ENCODE assay signal across 13 cellular contexts in the genomic region with DNA sequence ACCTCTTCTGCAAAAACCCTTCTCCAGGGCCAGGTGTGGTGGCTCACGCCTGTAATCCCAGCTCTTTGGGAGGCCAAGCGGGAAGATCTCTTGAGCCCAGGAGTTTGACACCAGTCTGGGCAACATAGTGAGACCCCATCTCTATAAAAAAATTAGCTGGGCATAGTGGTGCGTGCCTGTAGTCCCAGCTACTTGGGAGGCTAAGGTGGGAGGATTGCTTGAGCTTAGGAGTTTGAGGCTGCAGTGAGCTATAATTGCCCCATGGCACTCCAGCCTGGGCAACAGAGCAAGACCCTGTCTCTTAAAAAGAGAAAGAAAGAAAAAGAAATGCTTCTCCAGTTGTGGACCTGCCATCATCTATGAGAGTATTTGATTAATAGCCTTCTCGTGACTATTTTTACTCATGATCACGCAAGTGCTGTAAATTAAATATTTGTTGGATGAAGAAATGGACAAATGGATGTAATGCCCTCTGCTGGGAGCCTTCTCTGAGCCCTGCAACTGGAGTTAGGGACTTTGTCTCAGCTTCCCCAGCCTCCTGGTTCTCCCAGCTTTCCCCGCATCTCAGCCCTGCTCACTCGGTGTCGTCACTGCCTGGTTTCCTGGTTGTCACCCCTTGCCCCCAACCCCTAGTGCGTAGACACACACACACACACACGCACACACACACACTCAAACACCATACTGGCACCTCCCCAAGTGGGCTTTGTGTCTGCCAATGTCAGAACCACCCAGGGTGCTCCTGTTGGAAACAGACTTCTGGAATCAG. TPM values are rescaled to one million over a fixed set of nuclear protein-coding genes. Genes with fewer than 3 reads are reported as not detected.
DNase-seq lines count a peak whose midpoint lies in the region; TF ChIP-seq lines count a peak whose summit lies in the region.
"Had no signal": no experiment of that assay in that cellular context is flagged by ENCODE, and none has a peak within 500 bp of the region (broad histone marks: within the 10 kb centered on the region; RNA-seq: fewer than 3 reads in every experiment).

No MANE protein-coding gene starts in this region.

- peak; percentile 27 for DNase-seq in M059J (ENCODE audit: low read depth)
- DNase-seq in fibroblast of mammary gland (ENCODE audit: low read depth) = peak; percentile 48
- peak in 1 of 2 donors; percentile 85 for DNase-seq in tibial artery
- DNase-seq in activated CD4-positive, alpha-beta memory T cell treated with anti-CD3 and anti-CD28 coated beads, Interleukin-2, amount 10 ng/mL, durations not matched to agents 7 days and 5 days = no peak
- DNase-seq in H4 (ENCODE audit: low spot score) = no peak
- DNase-seq in coronary artery (ENCODE audit: low spot score) = no peak
- DNase-seq: DND-41, head of caudate nucleus, NCI-H524 treated with DMSO at 0.1 percent for 48 hours, testis had no signal

- no peaks in the 10 kb centered on the region for H3K27me3 Mint-ChIP-seq in activated CD4-positive, alpha-beta memory T cell treated with anti-CD3 and anti-CD28 coated beads, Interleukin-2, amount 10 ng/mL, durations not matched to agents 7 days and 5 days
- H3K27me3 Mint-ChIP-seq: memory B cell had no signal

- intact Hi-C loops in tibial artery (cut with DNase I; ENCODE audit: low total_unique reads) = loop anchor here (10.0 kb wide), 1 partner anchor 263 kb away; no protein-coding TSS in a partner anchor

- TF ChIP-seq CTCF in fibroblast of mammary gland (conservative IDR thresholded peaks at IDR 0.05; ENCODE audit: control insufficient read depth, insufficient read depth, low read depth, low read length) (peak; percentile 30), tibial artery (IDR thresholded peaks at IDR 0.05) (peak; percentile 39 to 41), coronary artery (IDR thresholded peaks at IDR 0.05) (no peak)

- H3K27me3 ChIP-seq in tibial artery = no peaks in the 10 kb centered on the region
- H3K27me3 ChIP-seq: testis had no signal

- H3K4me1 ChIP-seq in tibial artery = peaks cover 0 to 51% (median 39%) of the 10 kb centered on the region in 4 donors

- H3K4me3 ChIP-seq in fibroblast of mammary gland (ENCODE audit: control insufficient read depth, low read depth, low read length) (no peak overlapping the region), tibial artery (no peak overlapping the region), coronary artery (no peak overlapping the region)
- H3K4me3 ChIP-seq: testis had no signal

- H3K27ac ChIP-seq in tibial artery (peak overlapping the region; percentile 59 to 68), coronary artery (no peak overlapping the region)
- H3K27ac ChIP-seq: testis had no signal

- no peak overlapping the region for H3K27ac Mint-ChIP-seq in activated CD4-positive, alpha-beta memory T cell treated with anti-CD3 and anti-CD28 coated beads, Interleukin-2, amount 10 ng/mL, durations not matched to agents 7 days and 5 days
- H3K27ac Mint-ChIP-seq: memory B cell had no signal

- H3K9me3 ChIP-seq in tibial artery = no peaks in the 10 kb centered on the region
- H3K9me3 ChIP-seq: testis had no signal

- H3K4me3 Mint-ChIP-seq in activated CD4-positive, alpha-beta memory T cell treated with anti-CD3 and anti-CD28 coated beads, Interleukin-2, amount 10 ng/mL, durations not matched to agents 7 days and 5 days = no peak overlapping the region
- H3K4me3 Mint-ChIP-seq: memory B cell had no signal

- POLR2A ChIA-PET in activated CD4-positive, alpha-beta memory T cell treated with anti-CD3 and anti-CD28 coated beads, Interleukin-2, amount 10 ng/mL, durations not matched to agents 7 days and 5 days (lab: Charles Lee) = interaction anchor here (0.9 to 2.3 kb wide), 6 partner anchors 10 to 118 kb away, joined by 3 to 13 read pairs (median 4); partner anchors contain the start of genes AKAP8L and RASAL3

- peaks cover 0 to 26% (median 0%) of the 10 kb centered on the region in 3 donors for H3K36me3 ChIP-seq in tibial artery

- H3K9me3 Mint-ChIP-seq in activated CD4-positive, alpha-beta memory T cell treated with anti-CD3 and anti-CD28 coated beads, Interleukin-2, amount 10 ng/mL, durations not matched to agents 7 days and 5 days = no peaks in the 10 kb centered on the region
- H3K9me3 Mint-ChIP-seq: memory B cell had no signal

- CTCF ChIA-PET in activated CD4-positive, alpha-beta memory T cell treated with anti-CD3 and anti-CD28 coated beads, Interleukin-2, amount 10 ng/mL, durations not matched to agents 7 days and 5 days (lab: Charles Lee) = interaction anchor here (1.7 kb wide), 1 partner anchor 18 kb away, joined by 11 read pairs; the partner anchor contains the start of gene AKAP8L

- peaks cover 20% of the 10 kb centered on the region for H3K4me1 Mint-ChIP-seq in activated CD4-positive, alpha-beta memory T cell treated with anti-CD3 and anti-CD28 coated beads, Interleukin-2, amount 10 ng/mL, durations not matched to agents 7 days and 5 days

- peaks cover 2% of the 10 kb centered on the region for H3K36me3 Mint-ChIP-seq in activated CD4-positive, alpha-beta memory T cell treated with anti-CD3 and anti-CD28 coated beads, Interleukin-2, amount 10 ng/mL, durations not matched to agents 7 days and 5 days (ENCODE audit: low read depth)

RNA-seq across cellular contexts. Expression of gene WIZ, which starts 12.2 kb away (rescaled TPM):
- 7.2 and 16.9 TPM in 2 replicates for total RNA-seq in M059J (2014; rRNA removed; shearing (Covaris generic))
- 10 to 100 TPM; 25.3 to 25.4 TPM for total RNA-seq in activated CD4-positive, alpha-beta memory T cell treated with anti-CD3 and anti-CD28 coated beads, Interleukin-2, amount 10 ng/mL, durations not matched to agents 7 days and 5 days
- 7.2 and 7.4 TPM in 2 replicates for total RNA-seq in H4 (2014; rRNA removed; shearing (Covaris generic))

RNA-seq across cellular contexts. Expression of gene AKAP8L, which starts 18.8 kb away (rescaled TPM):
- total RNA-seq in M059J (2014; rRNA removed; shearing (Covaris generic)) = 59.7 and 63.6 TPM in 2 replicates
- total RNA-seq in activated CD4-positive, alpha-beta memory T cell treated with anti-CD3 and anti-CD28 coated beads, Interleukin-2, amount 10 ng/mL, durations not matched to agents 7 days and 5 days = 10 to 100 TPM; 96.3 to 98.2 TPM
- 37.5 and 48.6 TPM in 2 replicates for total RNA-seq in H4 (2014; rRNA removed; shearing (Covaris generic))

RNA-seq across cellular contexts. Expression of gene RASAL3, which starts 26.8 kb away (rescaled TPM):
- total RNA-seq in M059J (2014; rRNA removed; shearing (Covaris generic)) = 0.05 TPM in 1 of 2 replicates, not detected in the other
- total RNA-seq in activated CD4-positive, alpha-beta memory T cell treated with anti-CD3 and anti-CD28 coated beads, Interleukin-2, amount 10 ng/mL, durations not matched to agents 7 days and 5 days = 100 to 1,000 TPM; 174 to 179 TPM
- total RNA-seq in H4 (2014; rRNA removed; shearing (Covaris generic)) = not detected in 2 replicates
- total RNA-seq: SK-MEL-5 had no signal

RNA-seq across cellular contexts. Expression of gene PGLYRP2, which starts 41.8 kb away (rescaled TPM):
- 0.17 TPM in 1 of 2 replicates, not detected in the other for total RNA-seq in M059J (2014; rRNA removed; shearing (Covaris generic))
- total RNA-seq in activated CD4-positive, alpha-beta memory T cell treated with anti-CD3 and anti-CD28 coated beads, Interleukin-2, amount 10 ng/mL, durations not matched to agents 7 days and 5 days = under 1 TPM; 0.08 to 0.10 TPM
- total RNA-seq in H4 (2014; rRNA removed; shearing (Covaris generic)) = not detected in 2 replicates
- total RNA-seq: cerebellum, SK-MEL-5 had no signal

RNA-seq across cellular contexts. Expression of gene AKAP8, which starts 58.0 kb away (rescaled TPM):
- 10.1 and 16.4 TPM in 2 replicates for total RNA-seq in M059J (2014; rRNA removed; shearing (Covaris generic))
- 10 to 100 TPM; 43.8 to 45.9 TPM for total RNA-seq in activated CD4-positive, alpha-beta memory T cell treated with anti-CD3 and anti-CD28 coated beads, Interleukin-2, amount 10 ng/mL, durations not matched to agents 7 days and 5 days
- 14.4 and 18.4 TPM in 2 replicates for total RNA-seq in H4 (2014; rRNA removed; shearing (Covaris generic))

Comparison
In these comparisons a context has a peak if more than half of its experiments do, and no peak if none do; other contexts are left out.
1. DNase-seq: peak in M059J (single experiment) and fibroblast of mammary gland (single experiment); none in activated CD4-positive, alpha-beta memory T cell treated with anti-CD3 and anti-CD28 coated beads, Interleukin-2, amount 10 ng/mL, durations not matched to agents 7 days and 5 days (single experiment), H4 (single experiment) and coronary artery (single experiment).
2. H3K27ac ChIP-seq: peak in tibial artery (2 of 2); none in coronary artery (0 of 2).
3. RNA of gene RASAL3, which starts 26.8 kb away (total RNA-seq): 174 to 179 TPM in activated CD4-positive, alpha-beta memory T cell treated with anti-CD3 and anti-CD28 coated beads, Interleukin-2, amount 10 ng/mL, durations not matched to agents 7 days and 5 days; 0.05 TPM in M059J and not detected in H4; every median in the first group is over 100 times any median in the second.